ENCODE assay signal across 35 cellular contexts in genomic region chr4:41496980-41497379, GRCh38. TPM values are rescaled to one million over a fixed set of nuclear protein-coding genes. Genes with fewer than 3 reads are reported as not detected.
"Had no signal": no experiment of that assay in that cellular context is flagged by ENCODE, and none has a peak within 500 bp of the region (broad histone marks: within the 10 kb centered on the region; RNA-seq: fewer than 3 reads in every experiment).

No MANE protein-coding gene starts in this region.

- H3K4me3 ChIP-seq: ascending aorta, cardiac muscle cell had no signal

- DNase-seq: activated B cell treated with CpG ODN at 0.5 μM for 24 hours; activated CD4-positive, alpha-beta memory T cell treated with anti-CD3 and anti-CD28 coated beads for 36 hours; activated CD4-positive, alpha-beta T cell treated with anti-CD3 and anti-CD28 coated beads for 4 hours; activated CD4-positive, alpha-beta T cell treated with anti-CD3 and anti-CD28 coated beads, Interleukin-2, amount 10 ng/mL, durations not matched to agents 24 days and 14 days; activated CD4-positive, alpha-beta T cell treated with anti-CD3 and anti-CD28 coated beads, Interleukin-2, amount 50 U/mL, for 1 hour; activated CD4-positive, alpha-beta T cell treated with anti-CD3 and anti-CD28 coated beads, Interleukin-2, amount 50 U/mL, for 4 hours; activated CD4-positive, CD25-positive, alpha-beta regulatory T cell treated with anti-CD3 and anti-CD28 coated beads, Interleukin-2, amount 50 U/mL, for 72 hours; activated CD8-positive, alpha-beta memory T cell treated with anti-CD3 and anti-CD28 coated beads, Interleukin-2, amount 50 U/mL, for 4 hours; activated CD8-positive, alpha-beta T cell treated with anti-CD3 and anti-CD28 coated beads for 36 hours; activated effector memory CD4-positive, alpha-beta T cell treated with Interleukin-2 at 50 U/mL for 16 hours; activated gamma-delta T cell; activated naive CD4-positive, alpha-beta T cell treated with anti-CD3 and anti-CD28 coated beads, Interleukin-2, amount 10 ng/mL, durations not matched to agents 7 days and 5 days; activated naive CD4-positive, alpha-beta T cell treated with Interleukin-2 at 50 U/mL for 16 hours; activated naive CD8-positive, alpha-beta T cell treated with anti-CD3 and anti-CD28 coated beads, Interleukin-2, amount 10 ng/mL, durations not matched to agents 7 days and 5 days; activated naive CD8-positive, alpha-beta T cell treated with anti-CD3 and anti-CD28 coated beads, Interleukin-2, amount 50 U/mL, for 24 hours; activated T-cell treated with anti-CD3 and anti-CD28 coated beads for 4 hours; activated T-cell treated with anti-CD3 and anti-CD28 coated beads, Interleukin-2, amount 50 U/mL, for 1 hour; activated T-cell treated with anti-CD3 and anti-CD28 coated beads, Interleukin-2, amount 50 U/mL, for 4 hours; amygdala; anterior cingulate cortex; caudate nucleus; SW 1271; T-helper 1 cell; T-helper 2 cell; T-helper 9 cell had no signal

- H3K27me3 Mint-ChIP-seq: activated B cell treated with CpG ODN at 0.5 μM for 24 hours; activated CD4-positive, alpha-beta memory T cell treated with anti-CD3 and anti-CD28 coated beads for 36 hours; activated CD4-positive, alpha-beta T cell treated with anti-CD3 and anti-CD28 coated beads, Interleukin-2, amount 10 ng/mL, durations not matched to agents 24 days and 14 days; activated CD8-positive, alpha-beta T cell treated with anti-CD3 and anti-CD28 coated beads for 36 hours; activated naive CD4-positive, alpha-beta T cell treated with anti-CD3 and anti-CD28 coated beads, Interleukin-2, amount 10 ng/mL, durations not matched to agents 7 days and 5 days; activated naive CD4-positive, alpha-beta T cell treated with anti-CD3 and anti-CD28 coated beads, Interleukin-2, amount 50 U/mL, for 24 hours; activated naive CD8-positive, alpha-beta T cell treated with anti-CD3 and anti-CD28 coated beads, Interleukin-2, amount 50 U/mL, for 24 hours; central memory CD8-positive, alpha-beta T cell had no signal

- H3K36me3 Mint-ChIP-seq: activated CD4-positive, alpha-beta memory T cell treated with anti-CD3 and anti-CD28 coated beads for 36 hours; activated naive CD4-positive, alpha-beta T cell treated with anti-CD3 and anti-CD28 coated beads, Interleukin-2, amount 10 ng/mL, durations not matched to agents 7 days and 5 days; activated naive CD8-positive, alpha-beta T cell; activated naive CD8-positive, alpha-beta T cell treated with anti-CD3 and anti-CD28 coated beads, Interleukin-2, amount 10 ng/mL, durations not matched to agents 7 days and 5 days had no signal

- H3K9me3 Mint-ChIP-seq: activated B cell treated with CpG ODN at 0.5 μM for 24 hours; activated CD4-positive, alpha-beta memory T cell treated with anti-CD3 and anti-CD28 coated beads for 36 hours; activated CD4-positive, alpha-beta T cell treated with anti-CD3 and anti-CD28 coated beads, Interleukin-2, amount 10 ng/mL, durations not matched to agents 24 days and 14 days; activated naive CD4-positive, alpha-beta T cell treated with anti-CD3 and anti-CD28 coated beads, Interleukin-2, amount 50 U/mL, for 24 hours; activated naive CD8-positive, alpha-beta T cell treated with anti-CD3 and anti-CD28 coated beads, Interleukin-2, amount 10 ng/mL, durations not matched to agents 7 days and 5 days; activated T-helper 2 cell treated with anti-CD3 and anti-CD28 coated beads, Interferon-gamma antibody, Interleukin-2, Interleukin-4, amounts not matched to agents 10 μg/mL and 5 μg/mL and 100 μg/mL, durations not matched to agents 14 hours and 24 hours and 36 hours; T-helper 1 cell treated with Interleukin-12 subunit alpha and Interleukin-12 subunit beta and Interleukin-4 antibody, amounts not matched to agents 30 μg/mL and 1 μg/mL, for 36 hours had no signal

- ATAC-seq: activated CD8-positive, alpha-beta T cell treated with anti-CD3 and anti-CD28 coated beads for 36 hours; activated naive CD8-positive, alpha-beta T cell treated with anti-CD3 and anti-CD28 coated beads, Interleukin-2, amount 50 U/mL, for 24 hours; activated T-cell treated with anti-CD3 and anti-CD28 coated beads, Interleukin-2, amount 50 U/mL, for 4 hours had no signal

- H3K4me1 ChIP-seq: ascending aorta had no signal

- H3K4me1 Mint-ChIP-seq: activated B cell treated with CpG ODN at 0.5 μM for 24 hours; activated CD4-positive, alpha-beta T cell treated with anti-CD3 and anti-CD28 coated beads, Interleukin-2, amount 10 ng/mL, durations not matched to agents 24 days and 14 days; activated naive CD4-positive, alpha-beta T cell treated with anti-CD3 and anti-CD28 coated beads, Interleukin-2, amount 10 ng/mL, durations not matched to agents 7 days and 5 days; activated naive CD4-positive, alpha-beta T cell treated with anti-CD3 and anti-CD28 coated beads, Interleukin-2, amount 50 U/mL, for 24 hours; activated naive CD8-positive, alpha-beta T cell treated with anti-CD3 and anti-CD28 coated beads, Interleukin-2, amount 10 ng/mL, durations not matched to agents 7 days and 5 days; activated naive CD8-positive, alpha-beta T cell treated with anti-CD3 and anti-CD28 coated beads, Interleukin-2, amount 50 U/mL, for 24 hours; brain; central memory CD8-positive, alpha-beta T cell had no signal

- H3K27me3 ChIP-seq: ascending aorta had no signal

- H3K4me3 Mint-ChIP-seq: activated B cell treated with CpG ODN at 0.5 μM for 24 hours; activated CD4-positive, alpha-beta memory T cell treated with anti-CD3 and anti-CD28 coated beads for 36 hours; activated CD4-positive, alpha-beta T cell treated with anti-CD3 and anti-CD28 coated beads, Interleukin-2, amount 10 ng/mL, durations not matched to agents 24 days and 14 days; activated CD8-positive, alpha-beta T cell treated with anti-CD3 and anti-CD28 coated beads for 36 hours; activated naive CD4-positive, alpha-beta T cell treated with anti-CD3 and anti-CD28 coated beads, Interleukin-2, amount 10 ng/mL, durations not matched to agents 7 days and 5 days; activated naive CD4-positive, alpha-beta T cell treated with anti-CD3 and anti-CD28 coated beads, Interleukin-2, amount 50 U/mL, for 24 hours; activated naive CD8-positive, alpha-beta T cell; activated naive CD8-positive, alpha-beta T cell treated with anti-CD3 and anti-CD28 coated beads, Interleukin-2, amount 10 ng/mL, durations not matched to agents 7 days and 5 days; activated naive CD8-positive, alpha-beta T cell treated with anti-CD3 and anti-CD28 coated beads, Interleukin-2, amount 50 U/mL, for 24 hours; activated T-cell treated with anti-CD3 and anti-CD28 coated beads, Interleukin-2, amount 50 U/mL, for 4 hours; brain; central memory CD8-positive, alpha-beta T cell; T-helper 1 cell treated with Interleukin-12 subunit alpha and Interleukin-12 subunit beta and Interleukin-4 antibody, amounts not matched to agents 30 μg/mL and 1 μg/mL, for 36 hours; T-helper 2 cell treated with Interferon-gamma antibody and Interleukin-4, amounts not matched to agents 5 μg/mL and 100 μg/mL, for 36 hours had no signal

- H3K36me3 ChIP-seq: cardiac muscle cell had no signal

- H3K27ac Mint-ChIP-seq: activated B cell treated with CpG ODN at 0.5 μM for 24 hours; activated CD4-positive, alpha-beta memory T cell treated with anti-CD3 and anti-CD28 coated beads for 36 hours; activated CD4-positive, alpha-beta T cell treated with anti-CD3 and anti-CD28 coated beads, Interleukin-2, amount 10 ng/mL, durations not matched to agents 24 days and 14 days; activated CD8-positive, alpha-beta T cell treated with anti-CD3 and anti-CD28 coated beads for 36 hours; activated naive CD4-positive, alpha-beta T cell treated with anti-CD3 and anti-CD28 coated beads, Interleukin-2, amount 10 ng/mL, durations not matched to agents 7 days and 5 days; activated naive CD4-positive, alpha-beta T cell treated with anti-CD3 and anti-CD28 coated beads, Interleukin-2, amount 50 U/mL, for 24 hours; activated naive CD8-positive, alpha-beta T cell; activated naive CD8-positive, alpha-beta T cell treated with anti-CD3 and anti-CD28 coated beads, Interleukin-2, amount 10 ng/mL, durations not matched to agents 7 days and 5 days; activated naive CD8-positive, alpha-beta T cell treated with anti-CD3 and anti-CD28 coated beads, Interleukin-2, amount 50 U/mL, for 24 hours; activated T-helper 2 cell treated with anti-CD3 and anti-CD28 coated beads, Interferon-gamma antibody, Interleukin-2, Interleukin-4, amounts not matched to agents 10 μg/mL and 5 μg/mL and 100 μg/mL, durations not matched to agents 14 hours and 24 hours and 36 hours; brain; T-helper 1 cell treated with Interleukin-12 subunit alpha and Interleukin-12 subunit beta and Interleukin-4 antibody, amounts not matched to agents 30 μg/mL and 1 μg/mL, for 36 hours; T-helper 2 cell treated with Interferon-gamma antibody and Interleukin-4, amounts not matched to agents 5 μg/mL and 100 μg/mL, for 36 hours had no signal

- H3K9me3 ChIP-seq: ascending aorta had no signal

RNA-seq across cellular contexts. Expression of gene LIMCH1, which starts 41.0 kb away (rescaled TPM):
- total RNA-seq: activated B cell treated with CpG ODN at 0.5 μM for 24 hours; activated CD4-positive, alpha-beta memory T cell treated with anti-CD3 and anti-CD28 coated beads for 36 hours; activated CD4-positive, alpha-beta T cell treated with anti-CD3 and anti-CD28 coated beads, Interleukin-2, amount 10 ng/mL, durations not matched to agents 24 days and 14 days; activated CD8-positive, alpha-beta memory T cell treated with anti-CD3 and anti-CD28 coated beads for 36 hours; activated CD8-positive, alpha-beta T cell treated with anti-CD3 and anti-CD28 coated beads for 36 hours; activated naive CD8-positive, alpha-beta T cell treated with anti-CD3 and anti-CD28 coated beads, Interleukin-2, amount 10 ng/mL, durations not matched to agents 7 days and 5 days; activated T-helper 2 cell treated with anti-CD3 and anti-CD28 coated beads, Interferon-gamma antibody, Interleukin-2, Interleukin-4, amounts not matched to agents 10 μg/mL and 5 μg/mL and 100 μg/mL, durations not matched to agents 14 hours and 24 hours and 36 hours had no signal
